Comparison of ENCODE assay signal across 27 cellular contexts in genomic region chr13:90027409-90027808, GRCh38.
"Had no signal": no experiment of that assay in that cellular context is flagged by ENCODE, and none has a peak within 500 bp of the region (broad histone marks: within the 10 kb centered on the region; RNA-seq: fewer than 3 reads in every experiment).

No MANE protein-coding gene starts in this region.

- H3K9me3 ChIP-seq: suprapubic skin, testis, thoracic aorta, thyroid gland, transverse colon, upper lobe of right lung, uterus, vagina had no signal

- H3K27me3 ChIP-seq: stomach, suprapubic skin, testis, thyroid gland, tibial artery, tibial nerve, transverse colon, upper lobe of left lung, upper lobe of right lung, uterus, vagina had no signal

- ATAC-seq: stimulated activated effector memory CD8-positive, alpha-beta T cell treated with anti-CD3 and anti-CD28 coated beads, Interleukin-12 subunit alpha, Interleukin-12 subunit beta, amount 100 ng/mL, for 72 hours; stimulated activated memory B cell treated with anti-CD40 and anti-IgM and Interleukin-4, amounts not matched to agents 10 μg/mL and 1 μg/mL and 100 μg/mL, for 72 hours; stimulated activated naive B cell treated with anti-CD40 and anti-IgM and Interleukin-4, amounts not matched to agents 10 μg/mL and 1 μg/mL and 100 μg/mL, for 72 hours; stimulated activated naive CD8-positive, alpha-beta T cell treated with anti-CD3 and anti-CD28 coated beads, Interleukin-15, amount 100 ng/mL, for 72 hours; stimulated activated naive CD8-positive, alpha-beta T cell treated with anti-CD3 and anti-CD28 coated beads, Interleukin-15, Interleukin-2, amounts not matched to agents 100 U/mL and 50 U/mL, for 24 hours; upper lobe of right lung had no signal

- H3K4me1 ChIP-seq: stomach, suprapubic skin, testis, thyroid gland, tibial artery, tibial nerve, transverse colon, upper lobe of left lung, upper lobe of right lung, uterus, vagina had no signal

- DNase-seq: stimulated activated CD4-positive, alpha-beta T cell treated with anti-CD3 and anti-CD28 coated beads, Interleukin-2, amount 100 ng/mL, for 48 hours; stimulated activated CD4-positive, alpha-beta T cell treated with anti-CD3 and anti-CD28 coated beads, Interleukin-4, amount 100 ng/mL, for 1 hour; stimulated activated CD4-positive, alpha-beta T cell treated with anti-CD3 and anti-CD28 coated beads, Interleukin-4, amount 100 ng/mL, for 24 hours; stimulated activated CD4-positive, alpha-beta T cell treated with anti-CD3 and anti-CD28 coated beads, Interleukin-4, amount 100 ng/mL, for 4 hours; stimulated activated CD8-positive, alpha-beta memory T cell treated with anti-CD3 and anti-CD28 coated beads, Interleukin-4, amount 100 ng/mL, for 48 hours; stimulated activated naive B cell treated with anti-CD40 and anti-IgM and Interleukin-4, amounts not matched to agents 10 μg/mL and 1 μg/mL and 100 μg/mL, for 72 hours; stimulated activated naive CD4-positive, alpha-beta T cell; stimulated activated naive CD4-positive, alpha-beta T cell treated with Interleukin-2 at 50 U/mL for 16 hours; stimulated activated naive CD8-positive, alpha-beta T cell treated with anti-CD3 and anti-CD28 coated beads, Interleukin-15, amount 100 ng/mL, for 72 hours; stimulated activated naive CD8-positive, alpha-beta T cell treated with anti-CD3 and anti-CD28 coated beads, Interleukin-15, Interleukin-2, amounts not matched to agents 100 U/mL and 50 U/mL, for 24 hours; stomach; substantia nigra; testis; thyroid gland; tibial artery; transverse colon; trophoblast cell; upper lobe of left lung; upper lobe of right lung; uterus had no signal

- H3K27ac ChIP-seq: stomach, suprapubic skin, testis, thoracic aorta, thyroid gland, tibial artery, tibial nerve, transverse colon, upper lobe of left lung, upper lobe of right lung, uterus, vagina had no signal

- H3K4me3 ChIP-seq: stomach, suprapubic skin, testis, thoracic aorta, thyroid gland, tibial artery, tibial nerve, transverse colon, upper lobe of left lung, upper lobe of right lung, uterus, vagina had no signal

- H3K36me3 ChIP-seq: stomach, suprapubic skin, thoracic aorta, thyroid gland, tibial artery, tibial nerve, transverse colon, upper lobe of left lung, upper lobe of right lung, uterus, vagina had no signal

- FAIRE-seq: urothelium cell line had no signal
